8 cellular contexts compared by ENCODE assay signal in genomic region chr15:75367406-75367912, GRCh38. TPM values are rescaled to one million over a fixed set of nuclear protein-coding genes. Genes with fewer than 3 reads are reported as not detected.
DNase-seq lines count a peak whose midpoint lies in the region; ATAC-seq and TF ChIP-seq lines count a peak whose summit lies in the region.

No MANE protein-coding gene starts in this region.

- H3K4me3 ChIP-seq in ascending aorta, result peak overlapping the region; percentile 94 to 98
- peak overlapping the region in 2 of 3 donors; percentile 22 to 79 for H3K4me3 ChIP-seq in liver (ENCODE audit: low read depth in 1 of 3, low read length in 3 of 3)
- peak overlapping the region; percentile 93 to 94 for H3K4me3 ChIP-seq in testis

- H3K9ac ChIP-seq in liver (ENCODE audit: low read depth in 1 of 2, low read length in 2 of 2), result no peak overlapping the region

- TF ChIP-seq RAD21 in liver (IDR thresholded peaks at IDR 0.05), result no peak

- H3K27me3 ChIP-seq in ascending aorta, result no peaks in the 10 kb centered on the region
- H3K27me3 ChIP-seq in liver (ENCODE audit: control insufficient read depth in 4 of 4, insufficient read depth in 4 of 4, low read length in 3 of 4), result no peaks in the 10 kb centered on the region
- H3K27me3 ChIP-seq in testis, result no peaks in the 10 kb centered on the region

- peaks cover 36% of the 10 kb centered on the region for H3K36me3 Mint-ChIP-seq in activated CD4-positive, alpha-beta T cell treated with anti-CD3 and anti-CD28 coated beads, Interleukin-2, amount 10 ng/mL, durations not matched to agents 7 days and 5 days (ENCODE audit: low read depth)

- POLR2A ChIA-PET in activated CD4-positive, alpha-beta T cell treated with anti-CD3 and anti-CD28 coated beads, Interleukin-2, amount 10 ng/mL, durations not matched to agents 7 days and 5 days (lab: Charles Lee), result interaction anchor here (0.6 to 1.2 kb wide), 4 partner anchors 45 to 273 kb away, joined by 3 to 8 read pairs (median 3); partner anchors contain the start of gene IMP3

- no peaks in the 10 kb centered on the region for H3K27me3 Mint-ChIP-seq in activated CD4-positive, alpha-beta T cell treated with anti-CD3 and anti-CD28 coated beads, Interleukin-2, amount 10 ng/mL, durations not matched to agents 7 days and 5 days

- H3K9me3 Mint-ChIP-seq in activated CD4-positive, alpha-beta T cell treated with anti-CD3 and anti-CD28 coated beads, Interleukin-2, amount 10 ng/mL, durations not matched to agents 7 days and 5 days, result no peaks in the 10 kb centered on the region

- CTCF ChIA-PET in activated CD4-positive, alpha-beta T cell treated with anti-CD3 and anti-CD28 coated beads, Interleukin-2, amount 10 ng/mL, durations not matched to agents 7 days and 5 days (lab: Charles Lee), result interaction anchor here (0.6 to 2.8 kb wide), 29 partner anchors 10 to 374 kb away, joined by 3 to 21 read pairs (median 6); partner anchors contain the start of genes COMMD4, SIN3A and SNX33

- TF ChIP-seq CTCF in ascending aorta (IDR thresholded peaks at IDR 0.05), result no peak
- TF ChIP-seq CTCF in liver (IDR thresholded peaks at IDR 0.05; ENCODE audit: low read depth, low read length, missing input control), result no peak
- no peak for TF ChIP-seq CTCF in testis (IDR thresholded peaks at IDR 0.05)

- WGBS in liver, result 41% methylated on average over 7 of the region's 7 CpGs
- 21 to 30% methylated on average over 7 of the region's 7 CpGs for WGBS in testis, 2 donors

- ATAC-seq in HG03571 (IDR thresholded peaks at IDR 0.05; ENCODE audit: unreplicated experiment), result no peak

- intact Hi-C loops in ascending aorta (cut with DNase I), result loop anchor here (5.0 to 10.0 kb wide), 3 partner anchors 260 to 435 kb away; partner anchors contain the start of genes PPCDC and SNUPN
- intact Hi-C loops in testis (cut with DNase I; ENCODE audit: low total_unique reads), result loop anchor here (10.0 kb wide), 1 partner anchor 257 kb away; the partner anchor contains the start of gene SNUPN

- TF ChIP-seq POLR2A in testis (IDR thresholded peaks at IDR 0.05), result no peak

- H3K4me1 ChIP-seq in ascending aorta, result peaks cover 5 to 8% of the 10 kb centered on the region in 2 donors
- H3K4me1 ChIP-seq in liver (ENCODE audit: control insufficient read depth in 4 of 4, insufficient read depth in 4 of 4, low read length in 3 of 4), result peaks cover 1 to 22% (median 20%) of the 10 kb centered on the region in 4 donors
- peaks cover 11% of the 10 kb centered on the region for H3K4me1 ChIP-seq in testis

- peak overlapping the region; percentile 83 for H3K4me3 Mint-ChIP-seq in activated CD4-positive, alpha-beta T cell treated with anti-CD3 and anti-CD28 coated beads, Interleukin-2, amount 10 ng/mL, durations not matched to agents 7 days and 5 days

- H3K4me1 Mint-ChIP-seq in activated CD4-positive, alpha-beta T cell treated with anti-CD3 and anti-CD28 coated beads, Interleukin-2, amount 10 ng/mL, durations not matched to agents 7 days and 5 days, result peaks cover 31% of the 10 kb centered on the region

- H3K9me3 ChIP-seq in ascending aorta, result no peaks in the 10 kb centered on the region
- H3K9me3 ChIP-seq in liver (ENCODE audit: control insufficient read depth in 4 of 4, low read length in 3 of 4), result no peaks in the 10 kb centered on the region
- H3K9me3 ChIP-seq in testis, result no peaks in the 10 kb centered on the region

- H3K27ac Mint-ChIP-seq in activated CD4-positive, alpha-beta T cell treated with anti-CD3 and anti-CD28 coated beads, Interleukin-2, amount 10 ng/mL, durations not matched to agents 7 days and 5 days, result peak overlapping the region; percentile 95

- no peak for DNase-seq in activated CD4-positive, alpha-beta T cell treated with anti-CD3 and anti-CD28 coated beads, Interleukin-2, amount 10 ng/mL, durations not matched to agents 7 days and 5 days
- DNase-seq in activated CD4-positive, alpha-beta T cell treated with anti-CD3 and anti-CD28 coated beads, Interleukin-2, amount 50 U/mL, for 4 hours, result no peak
- DNase-seq in ascending aorta (ENCODE audit: low spot score in 2 of 2) (no peak), testis (no peak), AML-193 (lab: John Stamatoyannopoulos, UW) (no peak)
- no peak for DNase-seq in stimulated activated naive CD4-positive, alpha-beta T cell treated with Interleukin-2 at 50 U/mL for 16 hours (lab: John Stamatoyannopoulos, UW)

- peak overlapping the region; percentile 99 for H3K27ac ChIP-seq in ascending aorta
- peak overlapping the region; percentile 98 to 99 for H3K27ac ChIP-seq in liver (ENCODE audit: low read depth in 1 of 2, low read length in 2 of 2)
- peak overlapping the region in 1 of 2 donors; percentile 98 for H3K27ac ChIP-seq in testis

- H3K36me3 ChIP-seq in ascending aorta, result peaks cover 46 to 66% of the 10 kb centered on the region in 2 donors
- peaks cover 9 to 49% (median 28%) of the 10 kb centered on the region in 4 donors for H3K36me3 ChIP-seq in liver (ENCODE audit: control insufficient read depth in 4 of 4, insufficient read depth in 3 of 4, low read depth in 1 of 4, low read length in 3 of 4)
- no peaks in the 10 kb centered on the region for H3K36me3 ChIP-seq in testis (ENCODE audit: low read depth, missing control alignments)

TF ChIP-seq in liver, 16 proteins besides CTCF, POLR2A, EP300 and RAD21:
- no peak for TF ChIP-seq GABPA (IDR thresholded peaks at IDR 0.05 in 1 of 2, conservative IDR thresholded peaks at IDR 0.05 in 1 of 2)
- TF ChIP-seq RXRA (IDR thresholded peaks at IDR 0.05), result no peak
- no peak for TF ChIP-seq YY1 (IDR thresholded peaks at IDR 0.05)
- no peak for TF ChIP-seq HNF4A (conservative IDR thresholded peaks at IDR 0.05)
- no peak for TF ChIP-seq NR2F2 (IDR thresholded peaks at IDR 0.05)
- TF ChIP-seq, protein P1, sequence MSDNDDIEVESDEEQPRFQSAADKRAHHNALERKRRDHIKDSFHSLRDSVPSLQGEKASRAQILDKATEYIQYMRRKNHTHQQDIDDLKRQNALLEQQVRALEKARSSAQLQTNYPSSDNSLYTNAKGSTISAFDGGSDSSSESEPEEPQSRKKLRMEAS (IDR thresholded peaks at IDR 0.05), result no peak
- no peak for TF ChIP-seq FOXA1 (IDR thresholded peaks at IDR 0.05)
TF ChIP-seq in liver: peak in this region for 0.

RNA-seq across cellular contexts. Expression of gene MAN2C1, which starts 0.9 kb away (rescaled TPM):
- 100 to 1,000 TPM; 151 to 205 TPM for total RNA-seq in activated CD4-positive, alpha-beta T cell treated with anti-CD3 and anti-CD28 coated beads, Interleukin-2, amount 10 ng/mL, durations not matched to agents 7 days and 5 days
- total RNA-seq in ascending aorta, result 447 TPM
- 100 to 1,000 TPM in 1 of 2 donors, 10 to 100 TPM in 1; 61.8 to 143 TPM for total RNA-seq in liver
- 10 to 100 TPM; 44.3 to 57.3 TPM for polyA plus RNA-seq in liver
- total RNA-seq in testis, result 100 to 1,000 TPM; 256 to 343 TPM
- 171 TPM for polyA plus RNA-seq in testis (ENCODE audit: insufficient read depth, low read depth, low replicate concordance)

RNA-seq across cellular contexts. Expression of gene NEIL1, which starts 20.6 kb away (rescaled TPM):
- total RNA-seq in activated CD4-positive, alpha-beta T cell treated with anti-CD3 and anti-CD28 coated beads, Interleukin-2, amount 10 ng/mL, durations not matched to agents 7 days and 5 days, result 1 to 10 TPM; 2.2 to 2.7 TPM
- total RNA-seq in ascending aorta (104 TPM), liver (10 to 100 TPM in 1 of 2 donors, 1 to 10 TPM in 1; 5.3 to 25.8 TPM), testis (10 to 100 TPM; 19.8 to 30.2 TPM)
- polyA plus RNA-seq in liver (10 to 100 TPM; 11.2 to 23.8 TPM), testis (ENCODE audit: insufficient read depth, low read depth, low replicate concordance) (12.9 TPM)

RNA-seq across cellular contexts. Expression of gene COMMD4, which starts 31.6 kb away (rescaled TPM):
- total RNA-seq in activated CD4-positive, alpha-beta T cell treated with anti-CD3 and anti-CD28 coated beads, Interleukin-2, amount 10 ng/mL, durations not matched to agents 7 days and 5 days, result 10 to 100 TPM; 72.2 to 97.4 TPM
- total RNA-seq in ascending aorta (54.8 TPM), liver (10 to 100 TPM; 21.2 to 28.3 TPM), testis (100 to 1,000 TPM in 1 of 2 donors, 10 to 100 TPM in 1; 92.7 to 110 TPM)
- polyA plus RNA-seq in liver (10 to 100 TPM; 46.2 to 56.0 TPM), testis (ENCODE audit: insufficient read depth, low read depth, low replicate concordance) (165 TPM)
